In genomic region chr1:185645201-185645640, GRCh38 we compare ENCODE assay signal across 11 cellular contexts.
DNase-seq lines count a peak whose midpoint lies in the region; ATAC-seq and FAIRE-seq lines count a peak whose summit lies in the region.
"Had no signal": no experiment of that assay in that cellular context is flagged by ENCODE, and none has a peak within 500 bp of the region (broad histone marks: within the 10 kb centered on the region; RNA-seq: fewer than 3 reads in every experiment).

No MANE protein-coding gene starts in this region.

- DNase-seq in EH (ENCODE audit: low read depth) (peak; percentile 95), NT2/D1 (ENCODE audit: low read depth, low spot score) (peak; percentile 35), neuronal stem cell (ENCODE audit: low spot score) (no peak), activated gamma-delta T cell (lab: John Stamatoyannopoulos, UW) (no peak), anterior cingulate cortex (lab: John Stamatoyannopoulos, UW) (no peak)
- DNase-seq in CD4-positive, alpha-beta memory T cell = no peak
- DNase-seq: natural killer cell, NCI-H2171, Peyer's patch had no signal

- no peak overlapping the region for H2BK120ac ChIP-seq in neuronal stem cell (ENCODE audit: low read depth, low read length)

- H3K9me3 ChIP-seq in NT2/D1 (ENCODE audit: insufficient read depth, low read length) (peaks cover 63% of the 10 kb centered on the region), neuronal stem cell (replicated peaks in 1 of 2; ENCODE audit: control insufficient read depth in 2 of 2, insufficient read depth in 1 of 2, low read depth in 1 of 2, low read length in 2 of 2) (peaks cover 7 to 10% of the 10 kb centered on the region in 2 donors)
- no peaks in the 10 kb centered on the region for H3K9me3 ChIP-seq in CD4-positive, alpha-beta memory T cell (ENCODE audit: control insufficient read depth in 1 of 2, low read length in 2 of 2)

- no peak overlapping the region for H2BK12ac ChIP-seq in neuronal stem cell (ENCODE audit: low read length)

- H2AFZ ChIP-seq in neuronal stem cell (ENCODE audit: low read length) = peak overlapping the region; percentile 53

- H3K27ac ChIP-seq in neuronal stem cell (replicated peaks; ENCODE audit: low read length) = no peak overlapping the region
- H3K27ac ChIP-seq in CD4-positive, alpha-beta memory T cell (ENCODE audit: low read depth, low read length) = no peak overlapping the region
- H3K27ac ChIP-seq: Peyer's patch had no signal

- no peak overlapping the region for H3K4ac ChIP-seq in neuronal stem cell (ENCODE audit: low read length)

- no peak overlapping the region for H2AK5ac ChIP-seq in neuronal stem cell (ENCODE audit: low read depth, low read length)

- H3K27me3 Mint-ChIP-seq in CD4-positive, alpha-beta memory T cell = no peaks in the 10 kb centered on the region

- H3K79me1 ChIP-seq in neuronal stem cell (ENCODE audit: low read depth, low read length) = no peaks in the 10 kb centered on the region

- no peak overlapping the region for H4K8ac ChIP-seq in neuronal stem cell (ENCODE audit: low read depth, low read length)

- no peak overlapping the region for H3K4me3 ChIP-seq in NT2/D1 (ENCODE audit: insufficient read length, low read depth)
- H3K4me3 ChIP-seq in neuronal stem cell (ENCODE audit: low read length in 2 of 2) = no peak overlapping the region
- no peak overlapping the region for H3K4me3 ChIP-seq in CD4-positive, alpha-beta memory T cell (ENCODE audit: low read length in 2 of 2)
- H3K4me3 ChIP-seq: Peyer's patch had no signal

- H3K4me1 Mint-ChIP-seq in CD4-positive, alpha-beta memory T cell = peaks cover 20 to 39% (median 23%) of the 10 kb centered on the region in 4 donors

- H4K91ac ChIP-seq in neuronal stem cell (ENCODE audit: low read depth, low read length, poor library complexity) = no peak overlapping the region

- CTCF ChIA-PET in CD4-positive, alpha-beta memory T cell (lab: Charles Lee; ENCODE audit: partially characterized antibody) = interaction anchor here (2.8 kb wide), 1 partner anchor 49 kb away, joined by 11 read pairs; no protein-coding TSS in a partner anchor

- H3K4me3 Mint-ChIP-seq in CD4-positive, alpha-beta memory T cell = no peak overlapping the region
- H3K4me3 Mint-ChIP-seq: natural killer cell had no signal

- H3K27me3 ChIP-seq in NT2/D1 (ENCODE audit: insufficient read depth, insufficient read length) = no peaks in the 10 kb centered on the region
- no peaks in the 10 kb centered on the region for H3K27me3 ChIP-seq in neuronal stem cell (ENCODE audit: control insufficient read depth in 3 of 3, insufficient read depth in 3 of 3, low read depth in 1 of 3, low read length in 3 of 3)
- H3K27me3 ChIP-seq in CD4-positive, alpha-beta memory T cell (ENCODE audit: insufficient read depth, low read length) = no peaks in the 10 kb centered on the region
- H3K27me3 ChIP-seq: Peyer's patch had no signal

- no peak overlapping the region for H3K4me2 ChIP-seq in neuronal stem cell (ENCODE audit: insufficient read depth, low read length, poor library complexity, severe bottlenecking)

- no peak overlapping the region for H2BK15ac ChIP-seq in neuronal stem cell (ENCODE audit: low read length)

- H3K9me3 Mint-ChIP-seq in CD4-positive, alpha-beta memory T cell = peaks cover 0 to 9% (median 7%) of the 10 kb centered on the region in 8 donors
- H3K9me3 Mint-ChIP-seq: natural killer cell had no signal

- WGBS in neuronal stem cell (ENCODE audit: extremely low coverage in 2 of 2, insufficient read length in 2 of 2, insufficient replicate concordance in 1 of 2), 2 donors = no CpG with 5 or more reads among the region's 2 CpGs

- H3K36me3 ChIP-seq in NT2/D1 (ENCODE audit: insufficient read depth, insufficient read length, low read length) (no peaks in the 10 kb centered on the region), neuronal stem cell (replicated peaks in 1 of 2; ENCODE audit: control insufficient read depth in 2 of 2, insufficient read depth in 2 of 2, low read length in 2 of 2) (no peaks in the 10 kb centered on the region)
- H3K36me3 ChIP-seq in CD4-positive, alpha-beta memory T cell (ENCODE audit: insufficient read depth, low read length) = no peaks in the 10 kb centered on the region
- H3K36me3 ChIP-seq: Peyer's patch had no signal

- H3K23ac ChIP-seq in neuronal stem cell (ENCODE audit: low read depth, low read length, poor library complexity) = no peak overlapping the region

- no peak for ATAC-seq in HG03175 (IDR thresholded peaks at IDR 0.05; ENCODE audit: unreplicated experiment)
- ATAC-seq: natural killer cell had no signal

- H3K18ac ChIP-seq in neuronal stem cell (ENCODE audit: low read length) = no peak overlapping the region

- H2BK5ac ChIP-seq in neuronal stem cell (ENCODE audit: low read length) = no peak overlapping the region

- H3K9ac ChIP-seq in NT2/D1 (ENCODE audit: insufficient read length, low read depth) (no peak overlapping the region), neuronal stem cell (ENCODE audit: low read depth, low read length, poor library complexity) (no peak overlapping the region)

- H3K14ac ChIP-seq in neuronal stem cell (ENCODE audit: low read length) = no peak overlapping the region

- POLR2A ChIA-PET in CD4-positive, alpha-beta memory T cell (lab: Charles Lee; ENCODE audit: partially characterized antibody) = interaction anchor here (1.5 kb wide), 1 partner anchor 25 kb away, joined by 3 read pairs; no protein-coding TSS in a partner anchor

- H3K4me1 ChIP-seq in NT2/D1 (ENCODE audit: insufficient read depth, insufficient read length) (no peaks in the 10 kb centered on the region), neuronal stem cell (ENCODE audit: control insufficient read depth in 2 of 2, insufficient read depth in 1 of 2, low read depth in 1 of 2, low read length in 2 of 2) (peaks cover 1 to 13% of the 10 kb centered on the region in 2 donors)
- peaks cover 23% of the 10 kb centered on the region for H3K4me1 ChIP-seq in CD4-positive, alpha-beta memory T cell (ENCODE audit: insufficient read depth, low read length)

- peak overlapping the region in 1 of 7 donors; percentile 15 for H3K27ac Mint-ChIP-seq in CD4-positive, alpha-beta memory T cell
- H3K27ac Mint-ChIP-seq: natural killer cell had no signal

- peak; percentile 93 for FAIRE-seq in endometrium (lab: Jason Lieb, UNC)

- peaks cover 0 to 2% of the 10 kb centered on the region in 2 donors for H3K36me3 Mint-ChIP-seq in CD4-positive, alpha-beta memory T cell

- intact Hi-C loops in CD4-positive, alpha-beta memory T cell (cut with micrococcal nuclease) = no loop called here

Comparison
In these comparisons a context has a peak if more than half of its experiments do, and no peak if none do; other contexts are left out.
1. DNase-seq: peak in EH (single experiment) and NT2/D1 (single experiment); none in neuronal stem cell (single experiment), activated gamma-delta T cell (single experiment), anterior cingulate cortex (0 of 58) and CD4-positive, alpha-beta memory T cell (0 of 5).